In the genomic region with DNA sequence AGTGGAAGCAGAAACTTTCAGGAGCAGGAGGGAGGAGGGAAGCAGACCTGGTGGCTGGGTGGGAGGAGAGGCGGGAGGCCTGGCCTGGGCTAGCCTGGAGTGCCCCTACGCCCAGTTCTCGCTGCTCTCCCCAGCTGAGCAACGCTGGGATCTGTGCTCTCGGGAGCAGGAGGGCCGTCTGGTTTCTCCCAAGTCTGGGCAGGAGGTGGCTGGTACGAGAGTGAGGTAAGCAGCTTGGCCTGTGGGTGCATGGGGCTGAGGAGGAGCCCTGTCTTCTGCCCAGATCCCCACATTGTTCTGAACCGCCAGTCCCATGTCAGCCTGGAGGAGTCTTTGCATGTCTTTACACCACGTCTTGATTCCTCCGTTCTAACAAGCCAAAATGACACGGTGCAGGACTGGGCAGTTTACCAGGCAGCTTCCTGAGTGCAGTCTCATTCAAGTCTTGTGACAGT, we compare ENCODE assay signal across 10 cellular contexts.
A peak's percentile ranks its signal among the peaks of the same experiment; 100 is the strongest.
DNase-seq lines count a peak whose midpoint lies in the region; ATAC-seq lines count a peak whose summit lies in the region.
"Had no signal": no experiment of that assay in that cellular context is flagged by ENCODE, and none has a peak within 500 bp of the region (broad histone marks: within the 10 kb centered on the region; RNA-seq: fewer than 3 reads in every experiment).

No MANE protein-coding gene starts in this region.

- ATAC-seq in HG03442 (IDR thresholded peaks at IDR 0.05; ENCODE audit: unreplicated experiment) = no peak
- ATAC-seq: A549 had no signal

- DNase-seq in NCI-H524 (lab: John Stamatoyannopoulos, UW) = peak; percentile 20 to 21
- DNase-seq in NCI-H524 treated with DMSO at 0.1 percent for 48 hours (lab: John Stamatoyannopoulos, UW) = no peak
- DNase-seq in fibroblast of gingiva (ENCODE audit: low read depth) = peak; percentile 55
- peak; percentile 33 for DNase-seq in midbrain (lab: John Stamatoyannopoulos, UW)
- DNase-seq in activated effector memory CD4-positive, alpha-beta T cell treated with Interleukin-2 at 50 U/mL for 16 hours = no peak
- no peak for DNase-seq in NCI-H1105 (lab: John Stamatoyannopoulos, UW)
- DNase-seq in cerebellar nuclear complex (lab: John Stamatoyannopoulos, UW) = no peak
- DNase-seq: NCI-H1417 treated with DMSO at 0.1 percent for 48 hours had no signal

Comparison
In these comparisons a context has a peak if more than half of its experiments do, and no peak if none do; other contexts are left out.
1. DNase-seq: peak in NCI-H524 (2 of 2), fibroblast of gingiva (single experiment) and midbrain (single experiment); none in NCI-H524 treated with DMSO at 0.1 percent for 48 hours (single experiment), activated effector memory CD4-positive, alpha-beta T cell treated with Interleukin-2 at 50 U/mL for 16 hours (single experiment), NCI-H1105 (single experiment) and cerebellar nuclear complex (0 of 2).